In the genomic region with DNA sequence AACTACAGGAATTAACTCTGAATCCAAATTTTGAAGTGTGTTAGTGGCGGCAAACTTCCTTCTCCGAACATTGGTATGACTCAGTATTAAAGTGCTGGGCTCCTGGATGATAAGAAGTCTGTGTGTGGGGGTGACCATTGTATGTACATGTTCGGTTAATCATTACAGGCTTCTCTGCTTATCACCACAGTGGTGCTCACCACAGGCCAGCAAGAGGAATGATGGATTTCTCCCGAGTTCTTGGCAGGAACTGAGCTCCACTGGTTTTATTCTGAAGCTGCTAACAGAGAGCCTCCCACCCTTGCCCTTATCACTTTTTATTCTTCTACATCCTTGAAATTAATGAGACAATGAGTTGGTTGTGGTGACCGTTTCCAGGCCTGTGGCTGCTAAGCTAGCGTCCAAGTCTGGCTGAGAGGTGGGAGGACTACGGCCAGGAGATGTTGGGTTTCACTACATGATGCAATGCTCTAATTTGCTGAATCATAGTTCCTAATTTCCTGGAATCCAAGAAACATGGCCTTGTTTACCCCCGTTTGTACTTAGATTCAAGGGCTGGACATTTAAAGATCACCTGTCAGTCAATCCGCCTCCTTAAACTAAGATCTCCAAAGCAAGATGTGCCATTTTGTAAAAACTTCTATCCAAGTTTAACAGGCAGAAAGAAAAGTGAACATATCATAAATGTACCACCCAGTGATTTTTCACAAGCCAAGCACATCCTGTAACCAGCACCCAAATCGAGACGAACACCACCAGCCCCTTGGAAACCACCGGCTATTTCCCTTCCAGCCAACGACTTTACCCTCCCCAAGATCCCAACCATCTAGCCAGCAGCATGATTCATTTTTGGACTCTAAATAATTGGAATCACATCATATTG, we compare ENCODE assay signal across 13 cellular contexts.
A peak's percentile ranks its signal among the peaks of the same experiment; 100 is the strongest.
DNase-seq lines count a peak whose midpoint lies in the region; ATAC-seq and TF ChIP-seq lines count a peak whose summit lies in the region.
"Had no signal": no experiment of that assay in that cellular context is flagged by ENCODE, and none has a peak within 500 bp of the region (broad histone marks: within the 10 kb centered on the region; RNA-seq: fewer than 3 reads in every experiment).

No MANE protein-coding gene starts in this region.

- H2BK5ac ChIP-seq in neuronal stem cell (ENCODE audit: low read length), result no peak overlapping the region

- H2AFZ ChIP-seq in neuronal stem cell (ENCODE audit: low read length), result no peak overlapping the region

- no peak overlapping the region for H3K4me2 ChIP-seq in neuronal stem cell (ENCODE audit: insufficient read depth, low read length, poor library complexity, severe bottlenecking)

- H3K27me3 ChIP-seq in SJCRH30 (no peaks in the 10 kb centered on the region), neuronal stem cell (ENCODE audit: control insufficient read depth in 3 of 3, insufficient read depth in 3 of 3, low read depth in 1 of 3, low read length in 3 of 3) (no peaks in the 10 kb centered on the region)

- H2BK15ac ChIP-seq in neuronal stem cell (ENCODE audit: low read length), result no peak overlapping the region

- H3K18ac ChIP-seq in neuronal stem cell (ENCODE audit: low read length), result no peak overlapping the region

- no peak overlapping the region for H2AK5ac ChIP-seq in neuronal stem cell (ENCODE audit: low read depth, low read length)

- TF ChIP-seq CTCF in fibroblast of pulmonary artery (IDR thresholded peaks at IDR 0.05; ENCODE audit: low read length, missing control alignments), result no peak
- TF ChIP-seq CTCF in omental fat pad (IDR thresholded peaks at IDR 0.05), result no peak

- H3K27ac ChIP-seq in SJCRH30 (no peak overlapping the region), neuronal stem cell (replicated peaks; ENCODE audit: low read length) (no peak overlapping the region)

- H3K9me3 ChIP-seq in SJCRH30 (replicated peaks), result no peaks in the 10 kb centered on the region
- no peaks in the 10 kb centered on the region for H3K9me3 ChIP-seq in neuronal stem cell (replicated peaks in 1 of 2; ENCODE audit: control insufficient read depth in 2 of 2, insufficient read depth in 1 of 2, low read depth in 1 of 2, low read length in 2 of 2)

- no peak overlapping the region for H3K4ac ChIP-seq in neuronal stem cell (ENCODE audit: low read length)

- no peak overlapping the region for H3K14ac ChIP-seq in neuronal stem cell (ENCODE audit: low read length)

- no CpG with 5 or more reads among the region's 13 CpGs for WGBS in neuronal stem cell (ENCODE audit: extremely low coverage in 2 of 2, insufficient read length in 2 of 2, insufficient replicate concordance in 1 of 2), 2 donors

- no peak overlapping the region for H3K4me3 Mint-ChIP-seq in activated naive CD8-positive, alpha-beta T cell treated with anti-CD3 and anti-CD28 coated beads for 36 hours
- H3K4me3 Mint-ChIP-seq: activated CD4-positive, alpha-beta T cell treated with anti-CD3 and anti-CD28 coated beads, Interleukin-2, amount 10 ng/mL, durations not matched to agents 7 days and 5 days; activated naive CD8-positive, alpha-beta T cell treated with anti-CD3 and anti-CD28 coated beads, Interleukin-2, amount 10 ng/mL, durations not matched to agents 7 days and 5 days; CD14-positive monocyte; stimulated activated naive CD8-positive, alpha-beta T cell treated with anti-CD3 and anti-CD28 coated beads, Interleukin-15, amount 100 ng/mL, for 72 hours had no signal

- ATAC-seq in omental fat pad (ENCODE audit: low FRiP score) (peak; percentile 93), GM19455 (IDR thresholded peaks at IDR 0.05; ENCODE audit: unreplicated experiment) (no peak)
- ATAC-seq: stimulated activated naive CD8-positive, alpha-beta T cell treated with anti-CD3 and anti-CD28 coated beads, Interleukin-15, amount 100 ng/mL, for 72 hours had no signal

- H3K27ac Mint-ChIP-seq in activated naive CD8-positive, alpha-beta T cell treated with anti-CD3 and anti-CD28 coated beads for 36 hours, result no peak overlapping the region
- H3K27ac Mint-ChIP-seq: activated CD4-positive, alpha-beta T cell treated with anti-CD3 and anti-CD28 coated beads, Interleukin-2, amount 10 ng/mL, durations not matched to agents 7 days and 5 days; activated naive CD8-positive, alpha-beta T cell treated with anti-CD3 and anti-CD28 coated beads, Interleukin-2, amount 10 ng/mL, durations not matched to agents 7 days and 5 days; CD14-positive monocyte; stimulated activated naive CD8-positive, alpha-beta T cell treated with anti-CD3 and anti-CD28 coated beads, Interleukin-15, amount 100 ng/mL, for 72 hours had no signal

- H3K23ac ChIP-seq in neuronal stem cell (ENCODE audit: low read depth, low read length, poor library complexity), result no peak overlapping the region

- no peak overlapping the region for H4K91ac ChIP-seq in neuronal stem cell (ENCODE audit: low read depth, low read length, poor library complexity)

- no peaks in the 10 kb centered on the region for H3K36me3 ChIP-seq in SJCRH30
- H3K36me3 ChIP-seq in neuronal stem cell (replicated peaks in 1 of 2; ENCODE audit: control insufficient read depth in 2 of 2, insufficient read depth in 2 of 2, low read length in 2 of 2), result no peaks in the 10 kb centered on the region

- H3K79me1 ChIP-seq in neuronal stem cell (ENCODE audit: low read depth, low read length), result no peaks in the 10 kb centered on the region

- no peak overlapping the region for H2BK120ac ChIP-seq in neuronal stem cell (ENCODE audit: low read depth, low read length)

- H3K4me3 ChIP-seq in fibroblast of pulmonary artery (replicated peaks; ENCODE audit: low read depth, low read length), result no peak overlapping the region
- H3K4me3 ChIP-seq in SJCRH30, result no peak overlapping the region
- H3K4me3 ChIP-seq in neuronal stem cell (ENCODE audit: low read length in 2 of 2), result no peak overlapping the region

- no peak overlapping the region for H3K9ac ChIP-seq in neuronal stem cell (ENCODE audit: low read depth, low read length, poor library complexity)

- H4K8ac ChIP-seq in neuronal stem cell (ENCODE audit: low read depth, low read length), result no peak overlapping the region

- H2BK12ac ChIP-seq in neuronal stem cell (ENCODE audit: low read length), result no peak overlapping the region

- H3K27me3 Mint-ChIP-seq in activated naive CD8-positive, alpha-beta T cell treated with anti-CD3 and anti-CD28 coated beads for 36 hours, result peaks cover 4% of the 10 kb centered on the region
- H3K27me3 Mint-ChIP-seq: activated CD4-positive, alpha-beta T cell treated with anti-CD3 and anti-CD28 coated beads, Interleukin-2, amount 10 ng/mL, durations not matched to agents 7 days and 5 days; activated naive CD8-positive, alpha-beta T cell treated with anti-CD3 and anti-CD28 coated beads, Interleukin-2, amount 10 ng/mL, durations not matched to agents 7 days and 5 days had no signal

- no peaks in the 10 kb centered on the region for H3K4me1 Mint-ChIP-seq in activated naive CD8-positive, alpha-beta T cell treated with anti-CD3 and anti-CD28 coated beads for 36 hours
- H3K4me1 Mint-ChIP-seq: activated naive CD8-positive, alpha-beta T cell treated with anti-CD3 and anti-CD28 coated beads, Interleukin-2, amount 10 ng/mL, durations not matched to agents 7 days and 5 days had no signal

- peak; percentile 10 for DNase-seq in CD1c-positive myeloid dendritic cell (ENCODE audit: extremely low spot score)
- peak; percentile 100 for DNase-seq in OCI-M1 (lab: John Stamatoyannopoulos, UW)
- DNase-seq in fibroblast of pulmonary artery (ENCODE audit: low read depth), result peak; percentile 97
- DNase-seq in omental fat pad (ENCODE audit: low spot score), result no peak
- DNase-seq in SJCRH30, result no peak
- DNase-seq in neuronal stem cell (ENCODE audit: low spot score), result no peak
- DNase-seq in activated naive CD8-positive, alpha-beta T cell treated with anti-CD3 and anti-CD28 coated beads for 36 hours, result no peak
- DNase-seq: activated CD4-positive, alpha-beta T cell treated with anti-CD3 and anti-CD28 coated beads, Interleukin-2, amount 10 ng/mL, durations not matched to agents 7 days and 5 days; activated naive CD8-positive, alpha-beta T cell treated with anti-CD3 and anti-CD28 coated beads, Interleukin-2, amount 10 ng/mL, durations not matched to agents 7 days and 5 days; NCI-H1092 treated with DMSO at 0.1 percent for 48 hours; stimulated activated naive CD8-positive, alpha-beta T cell treated with anti-CD3 and anti-CD28 coated beads, Interleukin-15, amount 100 ng/mL, for 72 hours had no signal

- H3K4me1 ChIP-seq in SJCRH30 (peaks cover 9% of the 10 kb centered on the region; the same call in 1 of the 2 replicates), neuronal stem cell (ENCODE audit: control insufficient read depth in 2 of 2, insufficient read depth in 1 of 2, low read depth in 1 of 2, low read length in 2 of 2) (no peaks in the 10 kb centered on the region)

- peaks cover 3% of the 10 kb centered on the region for H3K9me3 Mint-ChIP-seq in activated naive CD8-positive, alpha-beta T cell treated with anti-CD3 and anti-CD28 coated beads for 36 hours
- H3K9me3 Mint-ChIP-seq: activated CD4-positive, alpha-beta T cell treated with anti-CD3 and anti-CD28 coated beads, Interleukin-2, amount 10 ng/mL, durations not matched to agents 7 days and 5 days; CD14-positive monocyte had no signal

- H3K36me3 Mint-ChIP-seq in activated naive CD8-positive, alpha-beta T cell treated with anti-CD3 and anti-CD28 coated beads for 36 hours, result no peaks in the 10 kb centered on the region
- H3K36me3 Mint-ChIP-seq: activated naive CD8-positive, alpha-beta T cell treated with anti-CD3 and anti-CD28 coated beads, Interleukin-2, amount 10 ng/mL, durations not matched to agents 7 days and 5 days; CD14-positive monocyte had no signal

Comparison
In these comparisons a context has a peak if more than half of its experiments do, and no peak if none do; other contexts are left out.
1. DNase-seq: peak in CD1c-positive myeloid dendritic cell (single experiment), OCI-M1 (single experiment) and fibroblast of pulmonary artery (single experiment); none in omental fat pad (single experiment), SJCRH30 (0 of 2), neuronal stem cell (single experiment) and activated naive CD8-positive, alpha-beta T cell treated with anti-CD3 and anti-CD28 coated beads for 36 hours (single experiment).